ENCODE assay signal across 13 cellular contexts in genomic region chr13:106560791-106561190, GRCh38. TPM values are rescaled to one million over a fixed set of nuclear protein-coding genes. Genes with fewer than 3 reads are reported as not detected.
DNase-seq lines count a peak whose midpoint lies in the region; ATAC-seq and TF ChIP-seq lines count a peak whose summit lies in the region.
"Had no signal": no experiment of that assay in that cellular context is flagged by ENCODE, and none has a peak within 500 bp of the region (broad histone marks: within the 10 kb centered on the region; RNA-seq: fewer than 3 reads in every experiment).

No MANE protein-coding gene starts in this region.

- ATAC-seq in activated T-cell treated with anti-CD3 and anti-CD28 coated beads, Interleukin-2, amount 50 U/mL, for 72 hours (replicated peaks in 1 of 2): peak; percentile 69 to 73
- peak; percentile 45 for ATAC-seq in HG03045 (IDR thresholded peaks at IDR 0.05; ENCODE audit: unreplicated experiment)
- no peak for ATAC-seq in central memory CD8-positive, alpha-beta T cell (replicated peaks; ENCODE audit: extremely low read depth, poor library complexity, severe bottlenecking)
- ATAC-seq: upper lobe of right lung had no signal

- no peak for DNase-seq in activated T-cell treated with anti-CD3 and anti-CD28 coated beads, Interleukin-2, amount 50 U/mL, for 72 hours
- no peak for DNase-seq in activated T-cell treated with anti-CD3 and anti-CD28 coated beads, Interleukin-2, amount 50 U/mL, for 1 hour
- DNase-seq in central memory CD8-positive, alpha-beta T cell (ENCODE audit: low spot score in 2 of 2): no peak
- DNase-seq in type B pancreatic cell (ENCODE audit: extremely low spot score, unreplicated experiment) (no peak), epidermal melanocyte (ENCODE audit: insufficient read length, low spot score) (no peak), dedifferentiated amniotic fluid mesenchymal stem cell (ENCODE audit: extremely low spot score) (no peak), germinal center (ENCODE audit: low spot score) (no peak)
- DNase-seq: amygdala, GDM1, NCI-H1417, upper lobe of right lung had no signal

- H3K9me3 Mint-ChIP-seq in activated T-cell treated with anti-CD3 and anti-CD28 coated beads, Interleukin-2, amount 50 U/mL, for 72 hours: no peaks in the 10 kb centered on the region
- H3K9me3 Mint-ChIP-seq in central memory CD8-positive, alpha-beta T cell: no peaks in the 10 kb centered on the region
- no peaks in the 10 kb centered on the region for H3K9me3 Mint-ChIP-seq in type B pancreatic cell

- H3K36me3 Mint-ChIP-seq in activated T-cell treated with anti-CD3 and anti-CD28 coated beads, Interleukin-2, amount 50 U/mL, for 72 hours (ENCODE audit: insufficient read depth in 2 of 2): peaks cover 7 to 32% of the 10 kb centered on the region in 2 donors
- peaks cover 35% of the 10 kb centered on the region for H3K36me3 Mint-ChIP-seq in central memory CD8-positive, alpha-beta T cell (ENCODE audit: insufficient read depth)
- H3K36me3 Mint-ChIP-seq in type B pancreatic cell: peaks cover 42% of the 10 kb centered on the region

- H3K4me3 Mint-ChIP-seq in activated T-cell treated with anti-CD3 and anti-CD28 coated beads, Interleukin-2, amount 50 U/mL, for 72 hours: peak overlapping the region; percentile 65 to 74
- H3K4me3 Mint-ChIP-seq in central memory CD8-positive, alpha-beta T cell: peak overlapping the region; percentile 62
- H3K4me3 Mint-ChIP-seq in type B pancreatic cell: peak overlapping the region; percentile 26

- no peaks in the 10 kb centered on the region for H3K27me3 Mint-ChIP-seq in activated T-cell treated with anti-CD3 and anti-CD28 coated beads, Interleukin-2, amount 50 U/mL, for 72 hours (ENCODE audit: low read depth)
- no peaks in the 10 kb centered on the region for H3K27me3 Mint-ChIP-seq in central memory CD8-positive, alpha-beta T cell
- H3K27me3 Mint-ChIP-seq in type B pancreatic cell: no peaks in the 10 kb centered on the region
- H3K27me3 Mint-ChIP-seq: progenitor cell of endocrine pancreas had no signal

- peaks cover 76% of the 10 kb centered on the region for H3K4me1 Mint-ChIP-seq in activated T-cell treated with anti-CD3 and anti-CD28 coated beads, Interleukin-2, amount 50 U/mL, for 72 hours (ENCODE audit: low read depth)
- H3K4me1 Mint-ChIP-seq in central memory CD8-positive, alpha-beta T cell: peaks cover 83% of the 10 kb centered on the region
- H3K4me1 Mint-ChIP-seq in type B pancreatic cell (ENCODE audit: unreplicated experiment): peaks cover 53% of the 10 kb centered on the region

- H3K27ac Mint-ChIP-seq in activated T-cell treated with anti-CD3 and anti-CD28 coated beads, Interleukin-2, amount 50 U/mL, for 72 hours: peak overlapping the region; percentile 98
- H3K27ac Mint-ChIP-seq in central memory CD8-positive, alpha-beta T cell (ENCODE audit: low read depth): peak overlapping the region; percentile 82
- H3K27ac Mint-ChIP-seq in type B pancreatic cell: peak overlapping the region; percentile 21

- no peak for TF ChIP-seq CTCF in type B pancreatic cell (conservative IDR thresholded peaks at IDR 0.05)

RNA-seq across cellular contexts. Expression of gene ARGLU1, which starts 7.1 kb away (rescaled TPM):
- 10 to 100 TPM; 97.2 to 98.9 TPM for total RNA-seq in activated T-cell treated with anti-CD3 and anti-CD28 coated beads, Interleukin-2, amount 50 U/mL, for 72 hours
- total RNA-seq in type B pancreatic cell (ENCODE audit: low replicate concordance): 89.0 and 128 TPM in 2 replicates

RNA-seq across cellular contexts. Expression of gene EFNB2, which starts 25.3 kb away (rescaled TPM):
- under 1 TPM; 0.23 to 0.24 TPM for total RNA-seq in activated T-cell treated with anti-CD3 and anti-CD28 coated beads, Interleukin-2, amount 50 U/mL, for 72 hours
- 48.6 and 67.1 TPM in 2 replicates for total RNA-seq in type B pancreatic cell (ENCODE audit: low replicate concordance)

Comparison
In these comparisons a context has a peak if more than half of its experiments do, and no peak if none do; other contexts are left out.
1. H3K27ac Mint-ChIP-seq: peak in every context shown above with its lines; median percentile 98 in activated T-cell treated with anti-CD3 and anti-CD28 coated beads, Interleukin-2, amount 50 U/mL, for 72 hours; 82 in central memory CD8-positive, alpha-beta T cell; 21 in type B pancreatic cell.
2. RNA of gene EFNB2, which starts 25.3 kb away (total RNA-seq): 48.6 to 67.1 TPM in type B pancreatic cell; 0.23 to 0.24 TPM in activated T-cell treated with anti-CD3 and anti-CD28 coated beads, Interleukin-2, amount 50 U/mL, for 72 hours; every median in the first group is over 10 times any median in the second.
3. Peak in every context shown above with its lines, with median percentiles within 50 percentile points of each other: H3K4me3 Mint-ChIP-seq.